Comparison of ENCODE assay signal across 8 cellular contexts in genomic region chr2:204108301-204108700, GRCh38.
DNase-seq lines count a peak whose midpoint lies in the region; ATAC-seq and TF ChIP-seq lines count a peak whose summit lies in the region.

No MANE protein-coding gene starts in this region.

- no peaks in the 10 kb centered on the region for H3K27me3 ChIP-seq in HUES6 (ENCODE audit: control insufficient read depth, insufficient read depth, low read length)

- no peaks in the 10 kb centered on the region for H3K9me3 ChIP-seq in HUES6 (ENCODE audit: control insufficient read depth, insufficient read depth, low read depth, low read length)

- TF ChIP-seq CTCF in chondrocyte (IDR thresholded peaks at IDR 0.05), result peak; percentile 83
- peak; percentile 59 for TF ChIP-seq CTCF in mesothelial cell of epicardium (IDR thresholded peaks at IDR 0.05; ENCODE audit: unreplicated experiment)

- no peak overlapping the region for H3K4me3 ChIP-seq in HUES6 (ENCODE audit: low read depth, low read length)

- H3K36me3 ChIP-seq in HUES6 (ENCODE audit: control insufficient read depth, insufficient read depth, low read length), result no peaks in the 10 kb centered on the region

- H3K9ac ChIP-seq in HUES6 (ENCODE audit: low read length), result peak overlapping the region; percentile 31

- peaks cover 21% of the 10 kb centered on the region for H3K4me1 ChIP-seq in HUES6 (ENCODE audit: control insufficient read depth, insufficient read depth, low read length)

- H3K27ac ChIP-seq in HUES6 (ENCODE audit: low read depth, low read length), result 0 out of 2 replicates have a peak overlapping the region, but pooled peaks have one; percentile 34

- H3K27me3 Mint-ChIP-seq in chondrocyte (ENCODE audit: low read depth) (peaks cover 5% of the 10 kb centered on the region), mesothelial cell of epicardium (ENCODE audit: low read depth) (no peaks in the 10 kb centered on the region)

- no peak overlapping the region for H3K27ac Mint-ChIP-seq in chondrocyte (ENCODE audit: unreplicated experiment)
- peak overlapping the region; percentile 93 for H3K27ac Mint-ChIP-seq in mesothelial cell of epicardium

- H3K4me1 Mint-ChIP-seq in chondrocyte (ENCODE audit: low read depth) (peaks cover 23% of the 10 kb centered on the region), mesothelial cell of epicardium (peaks cover 54% of the 10 kb centered on the region)

- ATAC-seq in HG02884 (IDR thresholded peaks at IDR 0.05; ENCODE audit: unreplicated experiment), result no peak

- H3K4me3 Mint-ChIP-seq in chondrocyte (ENCODE audit: unreplicated experiment) (no peak overlapping the region), mesothelial cell of epicardium (no peak overlapping the region)

- H3K36me3 Mint-ChIP-seq in chondrocyte (ENCODE audit: low read depth), result no peaks in the 10 kb centered on the region
- H3K36me3 Mint-ChIP-seq in mesothelial cell of epicardium, result no peaks in the 10 kb centered on the region

- DNase-seq in NCI-H510A (lab: John Stamatoyannopoulos, UW) (peak; percentile 4), NCI-H510A treated with DMSO at 0.1 percent for 48 hours (lab: John Stamatoyannopoulos, UW) (no peak), T-helper 1 cell (peak in 4 of 5 donors; percentile 22 to 85 (median 32)), chondrocyte (ENCODE audit: low spot score) (no peak), mesothelial cell of epicardium (ENCODE audit: low spot score in 2 of 2, unreplicated experiment in 2 of 2) (no peak), dedifferentiated amniotic fluid mesenchymal stem cell (ENCODE audit: extremely low spot score) (no peak)

- no peaks in the 10 kb centered on the region for H3K9me3 Mint-ChIP-seq in chondrocyte (ENCODE audit: low read depth)
- H3K9me3 Mint-ChIP-seq in mesothelial cell of epicardium, result no peaks in the 10 kb centered on the region

Comparison
In these comparisons a context has a peak if more than half of its experiments do, and no peak if none do; other contexts are left out.
1. DNase-seq: peak in NCI-H510A (single experiment) and T-helper 1 cell (4 of 5); none in NCI-H510A treated with DMSO at 0.1 percent for 48 hours (single experiment), chondrocyte (single experiment), mesothelial cell of epicardium (0 of 2) and dedifferentiated amniotic fluid mesenchymal stem cell (single experiment).